14 cellular contexts compared by ENCODE assay signal in genomic region chr1:76337777-76338176, GRCh38.
DNase-seq lines count a peak whose midpoint lies in the region; ATAC-seq lines count a peak whose summit lies in the region.
"Had no signal": no experiment of that assay in that cellular context is flagged by ENCODE, and none has a peak within 500 bp of the region (broad histone marks: within the 10 kb centered on the region; RNA-seq: fewer than 3 reads in every experiment).

No MANE protein-coding gene starts in this region.

- intact Hi-C loops in right cardiac atrium (cut with DNase I), result loop anchor here in 2 of 4 donors (10.0 kb wide), 1 partner anchor 787 kb away; no protein-coding TSS in a partner anchor
- intact Hi-C loops in Right ventricle myocardium inferior (cut with DNase I), result loop anchor here (10.0 kb wide), 1 partner anchor 787 kb away; no protein-coding TSS in a partner anchor
- intact Hi-C loops in posterior vena cava (cut with DNase I), result no loop called here

- H3K9me3 ChIP-seq in right cardiac atrium (ENCODE audit: control insufficient read depth, low read length), result no peaks in the 10 kb centered on the region
- no peaks in the 10 kb centered on the region for H3K9me3 ChIP-seq in adipocyte (ENCODE audit: control insufficient read depth, low read length)
- H3K9me3 ChIP-seq: A549, Caco-2 had no signal

- ATAC-seq in right cardiac atrium, result peak; percentile 23 to 30
- no peak for ATAC-seq in Right ventricle myocardium inferior
- ATAC-seq in HG03432 (IDR thresholded peaks at IDR 0.05; ENCODE audit: unreplicated experiment), result no peak
- ATAC-seq: A549, GM12878 had no signal

- H3K4me1 ChIP-seq in right cardiac atrium (ENCODE audit: control insufficient read depth, insufficient read depth, low read length) (peaks cover 4% of the 10 kb centered on the region), adipocyte (ENCODE audit: control insufficient read depth, insufficient read depth, low read length) (peaks cover 25% of the 10 kb centered on the region)
- H3K4me1 ChIP-seq: A549, Caco-2 had no signal

- WGBS in right cardiac atrium, result 63% methylated on average over 6 of the region's 6 CpGs

- H3K9ac ChIP-seq in adipocyte (ENCODE audit: low read length), result peak overlapping the region; percentile 31
- H3K9ac ChIP-seq: GM23248 had no signal

- H3K4me3 ChIP-seq in right cardiac atrium (ENCODE audit: low read length), result no peak overlapping the region
- H3K4me3 ChIP-seq in adipocyte (ENCODE audit: low read length), result no peak overlapping the region
- H3K4me3 ChIP-seq: A549, GM12878, GM23248 had no signal

- H3K27ac ChIP-seq in right cardiac atrium (ENCODE audit: low read length), result no peak overlapping the region
- H3K27ac ChIP-seq: A549, GM23248 had no signal

- H3K27me3 ChIP-seq in right cardiac atrium (ENCODE audit: control insufficient read depth, insufficient read depth) (no peaks in the 10 kb centered on the region), adipocyte (replicated peaks; ENCODE audit: control insufficient read depth, insufficient read depth, low read length) (no peaks in the 10 kb centered on the region)

- no peaks in the 10 kb centered on the region for H3K36me3 ChIP-seq in adipocyte (ENCODE audit: control insufficient read depth, insufficient read depth, low read length, severe bottlenecking)

- no peak for DNase-seq in right cardiac atrium
- no peak for DNase-seq in Right ventricle myocardium inferior (ENCODE audit: missing footprints)
- peak; percentile 31 for DNase-seq in NCI-H526 treated with DMSO at 0.1 percent for 48 hours (lab: John Stamatoyannopoulos, UW)
- DNase-seq in adipocyte (ENCODE audit: low read depth), result no peak
- peak; percentile 68 for DNase-seq in posterior vena cava (ENCODE audit: low spot score)
- DNase-seq in NCI-H748 (lab: John Stamatoyannopoulos, UW; ENCODE audit: unreplicated experiment), result no peak
- DNase-seq in amniotic stem cell (lab: John Stamatoyannopoulos, UW), result no peak
- DNase-seq: Caco-2; CD8-positive, alpha-beta memory T cell; H7 had no signal

Comparison
In these comparisons a context has a peak if more than half of its experiments do, and no peak if none do; other contexts are left out.
1. ATAC-seq: peak in right cardiac atrium (2 of 2); none in Right ventricle myocardium inferior (single experiment) and HG03432 (single experiment).
2. DNase-seq: peak in NCI-H526 treated with DMSO at 0.1 percent for 48 hours (single experiment) and posterior vena cava (single experiment); none in right cardiac atrium (0 of 3), Right ventricle myocardium inferior (single experiment), adipocyte (single experiment), NCI-H748 (single experiment) and amniotic stem cell (single experiment).